ENCODE assay signal across 35 cellular contexts in the genomic region with DNA sequence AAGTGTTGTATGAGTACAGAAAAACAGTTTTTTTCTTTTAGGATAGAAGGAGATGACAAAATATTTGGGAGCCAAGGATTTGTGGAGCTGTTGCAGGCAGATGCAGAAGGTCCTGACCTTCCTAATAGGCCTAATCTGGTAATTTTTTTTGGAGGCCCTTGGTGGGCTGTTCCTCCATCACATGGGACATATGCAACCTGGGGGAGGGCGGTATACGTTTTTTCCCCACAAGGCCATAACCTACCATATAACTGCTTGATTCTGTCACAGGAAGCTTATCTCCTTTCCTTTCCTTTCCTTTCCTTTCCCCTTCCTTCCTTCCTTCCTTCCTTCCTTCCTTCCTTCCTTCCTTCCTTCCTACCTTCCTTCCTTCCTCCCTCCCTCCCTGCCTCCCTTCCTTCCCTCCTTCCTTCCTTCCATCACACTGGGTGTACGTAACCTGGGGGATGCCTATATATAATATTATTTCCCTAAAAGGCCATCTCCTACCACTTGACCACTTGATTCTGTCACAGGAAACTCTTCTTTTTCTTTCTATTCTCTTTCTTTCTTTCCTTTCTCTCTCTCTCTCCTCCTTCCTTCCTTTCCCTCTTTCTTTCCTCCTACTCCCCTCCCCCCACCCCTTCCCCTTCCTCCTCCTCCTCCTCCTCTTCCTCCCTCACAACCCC.
"Had no signal": no experiment of that assay in that cellular context is flagged by ENCODE, and none has a peak within 500 bp of the region (broad histone marks: within the 10 kb centered on the region; RNA-seq: fewer than 3 reads in every experiment).

No MANE protein-coding gene starts in this region.

- DNase-seq: Karpas-422, Kasumi-1, MG63, MM.1S, MV-4-11, NCI-H1048, NCI-H1092, NCI-H1092 treated with DMSO at 0.1 percent for 48 hours, NCI-H1105, NCI-H1105 treated with DMSO at 0.1 percent for 48 hours, NCI-H1417, NCI-H1417 treated with DMSO at 0.1 percent for 48 hours, NCI-H1436, NCI-H1436 treated with DMSO at 0.1 percent for 48 hours, NCI-H146, NCI-H1694, NCI-H1694 treated with DMSO at 0.1 percent for 48 hours, NCI-H187, NCI-H187 treated with DMSO at 0.1 percent for 48 hours, NCI-H1930, NCI-H2029, NCI-H2029 treated with DMSO at 0.1 percent for 48 hours, NCI-H2081, NCI-H2081 treated with DMSO at 0.1 percent for 48 hours, NCI-H2107, NCI-H2171, NCI-H2171 treated with DMSO at 0.1 percent for 48 hours, NCI-H2227 treated with DMSO at 0.1 percent for 48 hours, NCI-H226, NCI-H345, NCI-H446, NCI-H446 treated with DMSO at 0.1 percent for 48 hours, NCI-H510A, NCI-H510A treated with DMSO at 0.1 percent for 48 hours, NCI-H524 had no signal

- H3K27me3 ChIP-seq: MG63 had no signal

- H3K36me3 ChIP-seq: MG63 had no signal

- H3K4me3 ChIP-seq: MG63 had no signal
